21 cellular contexts compared by ENCODE assay signal in genomic region chr3:10053054-10053453, GRCh38. TPM values are rescaled to one million over a fixed set of nuclear protein-coding genes. Genes with fewer than 3 reads are reported as not detected.
"Had no signal": no experiment of that assay in that cellular context is flagged by ENCODE, and none has a peak within 500 bp of the region (broad histone marks: within the 10 kb centered on the region; RNA-seq: fewer than 3 reads in every experiment).

No MANE protein-coding gene starts in this region.

RNA-seq across cellular contexts. Expression of gene FANCD2OS, which starts 55.0 kb away (rescaled TPM):
- total RNA-seq: activated naive CD4-positive, alpha-beta T cell treated with anti-CD3 and anti-CD28 coated beads for 36 hours; activated naive CD4-positive, alpha-beta T cell treated with anti-CD3 and anti-CD28 coated beads, Interleukin-2, amount 50 U/mL, for 72 hours; activated naive CD8-positive, alpha-beta T cell treated with anti-CD3 and anti-CD28 coated beads for 36 hours; activated naive CD8-positive, alpha-beta T cell treated with anti-CD3 and anti-CD28 coated beads, Interleukin-2, amount 10 ng/mL, durations not matched to agents 7 days and 5 days; activated T-cell treated with anti-CD3 and anti-CD28 coated beads, Interleukin-2, amount 50 U/mL, for 4 hours; activated T-cell treated with anti-CD3 and anti-CD28 coated beads, Interleukin-2, amount 50 U/mL, for 72 hours; activated T-helper 1 cell treated with anti-CD3 and anti-CD28 coated beads, Interleukin-12 subunit alpha, Interleukin-12 subunit beta, Interleukin-2, Interleukin-4 antibody, amounts not matched to agents 30 ng/mL and 10 ng/mL and 1 ng/mL, durations not matched to agents 14 hours and 24 hours and 36 hours; activated T-helper 17 cell treated with anti-CD3 and anti-CD28 coated beads, Interleukin-2, amount 50 U/mL, for 72 hours; activated T-helper 2 cell treated with anti-CD3 and anti-CD28 coated beads, Interferon-gamma antibody, Interleukin-2, Interleukin-4, amounts not matched to agents 10 μg/mL and 5 μg/mL and 100 μg/mL, durations not matched to agents 14 hours and 24 hours and 36 hours; adrenal gland; aorta; ascending aorta; astrocyte; body of pancreas; breast epithelium; bronchial epithelial cell; cardiac muscle cell; cardiac septum; cerebellum; chondrocyte had no signal
- polyA plus RNA-seq: adipose tissue, adrenal gland, aorta, cardiac muscle cell had no signal
